9 cellular contexts compared by ENCODE assay signal in genomic region chr3:139533781-139534443, GRCh38. TPM values are rescaled to one million over a fixed set of nuclear protein-coding genes. Genes with fewer than 3 reads are reported as not detected.
A peak's percentile ranks its signal among the peaks of the same experiment; 100 is the strongest.
DNase-seq lines count a peak whose midpoint lies in the region; ATAC-seq and TF ChIP-seq lines count a peak whose summit lies in the region.
"Had no signal": no experiment of that assay in that cellular context is flagged by ENCODE, and none has a peak within 500 bp of the region (broad histone marks: within the 10 kb centered on the region; RNA-seq: fewer than 3 reads in every experiment).

No MANE protein-coding gene starts in this region.

- H3K4me3 ChIP-seq in hepatocyte = no peak overlapping the region
- H3K4me3 ChIP-seq in Karpas-422 (ENCODE audit: low read length) = no peak overlapping the region

- H3K27ac ChIP-seq in hepatocyte (peak overlapping the region; percentile 88), Karpas-422 (ENCODE audit: low read length) (no peak overlapping the region)

- peaks cover 85% of the 10 kb centered on the region for H3K4me1 Mint-ChIP-seq in type B pancreatic cell (ENCODE audit: unreplicated experiment)
- H3K4me1 Mint-ChIP-seq in WTC11 = peaks cover 70% of the 10 kb centered on the region
- peaks cover 4% of the 10 kb centered on the region for H3K4me1 Mint-ChIP-seq in CD14-positive monocyte
- H3K4me1 Mint-ChIP-seq: activated naive CD4-positive, alpha-beta T cell treated with anti-CD3 and anti-CD28 coated beads, Interleukin-2, amount 50 U/mL, for 24 hours had no signal

- no peaks in the 10 kb centered on the region for H3K9me2 ChIP-seq in hepatocyte (replicated peaks; ENCODE audit: insufficient read depth)
- H3K9me2 ChIP-seq in Karpas-422 (replicated peaks; ENCODE audit: insufficient read depth, low read length) = no peaks in the 10 kb centered on the region

- intact Hi-C loops in CD14-positive monocyte (cut with micrococcal nuclease) = no loop called here

- peak overlapping the region; percentile 70 for H3K4me3 Mint-ChIP-seq in type B pancreatic cell
- no peak overlapping the region for H3K4me3 Mint-ChIP-seq in WTC11
- no peak overlapping the region for H3K4me3 Mint-ChIP-seq in CD14-positive monocyte
- H3K4me3 Mint-ChIP-seq: activated naive CD4-positive, alpha-beta T cell treated with anti-CD3 and anti-CD28 coated beads, Interleukin-2, amount 50 U/mL, for 24 hours had no signal

- ATAC-seq in HG03139 (IDR thresholded peaks at IDR 0.05; ENCODE audit: unreplicated experiment) (peak; percentile 17), SK-N-SH treated with all-trans-retinoic acid at 6 μM for 48 hours (peak; percentile 27), WTC11 (no peak)

- no peaks in the 10 kb centered on the region for H3K27me3 ChIP-seq in hepatocyte
- no peaks in the 10 kb centered on the region for H3K27me3 ChIP-seq in Karpas-422 (ENCODE audit: low read length)

- H3K9me3 ChIP-seq in hepatocyte (ENCODE audit: low read depth) (no peaks in the 10 kb centered on the region), Karpas-422 (ENCODE audit: low read length) (no peaks in the 10 kb centered on the region)

- TF ChIP-seq CTCF in hepatocyte (IDR thresholded peaks at IDR 0.05; ENCODE audit: poor library complexity) (no peak), type B pancreatic cell (conservative IDR thresholded peaks at IDR 0.05) (no peak), WTC11 (IDR thresholded peaks at IDR 0.05) (no peak), CD14-positive monocyte (IDR thresholded peaks at IDR 0.05) (no peak)

- DNase-seq in Daoy (ENCODE audit: low read depth) (peak; percentile 89), hepatocyte (ENCODE audit: low spot score) (peak; percentile 30), type B pancreatic cell (ENCODE audit: extremely low spot score, unreplicated experiment) (peak; percentile 80), WTC11 (ENCODE audit: low spot score) (no peak), CD14-positive monocyte (ENCODE audit: low spot score) (no peak), Karpas-422 (no peak)

- H3K27ac Mint-ChIP-seq in type B pancreatic cell = peak overlapping the region; percentile 55
- no peak overlapping the region for H3K27ac Mint-ChIP-seq in WTC11
- H3K27ac Mint-ChIP-seq in CD14-positive monocyte = peak overlapping the region in 1 of 7 donors; percentile 50
- H3K27ac Mint-ChIP-seq: activated naive CD4-positive, alpha-beta T cell treated with anti-CD3 and anti-CD28 coated beads, Interleukin-2, amount 50 U/mL, for 24 hours had no signal

- H3K9me3 Mint-ChIP-seq in type B pancreatic cell (no peaks in the 10 kb centered on the region), WTC11 (no peaks in the 10 kb centered on the region), CD14-positive monocyte (peaks cover 0 to 4% (median 0%) of the 10 kb centered on the region in 7 donors)
- H3K9me3 Mint-ChIP-seq: activated naive CD4-positive, alpha-beta T cell treated with anti-CD3 and anti-CD28 coated beads, Interleukin-2, amount 50 U/mL, for 24 hours had no signal

- H3K9ac ChIP-seq in Karpas-422 (ENCODE audit: low read length) = no peak overlapping the region

- POLR2A ChIA-PET in WTC11 (lab: Charles Lee) = no interaction called here

- H3K36me3 ChIP-seq in hepatocyte (replicated peaks; ENCODE audit: insufficient read depth, low read depth) (no peaks in the 10 kb centered on the region), Karpas-422 (ENCODE audit: insufficient read depth, low read length) (no peaks in the 10 kb centered on the region)

- peaks cover 10% of the 10 kb centered on the region for H3K79me2 ChIP-seq in hepatocyte
- no peaks in the 10 kb centered on the region for H3K79me2 ChIP-seq in Karpas-422 (ENCODE audit: low read length)

- WGBS in hepatocyte (ENCODE audit: low lambda C conversion rate, missing lambda C conversion rate) = 53% methylated on average over 15 of the region's 15 CpGs

- CTCF ChIA-PET in WTC11 (lab: Charles Lee) = interaction anchor here (0.6 to 0.8 kb wide), 2 partner anchors 14 to 106 kb away, joined by 3 to 4 read pairs; no protein-coding TSS in a partner anchor

- H3K4me1 ChIP-seq in hepatocyte (ENCODE audit: insufficient read depth) (peaks cover 53% of the 10 kb centered on the region), Karpas-422 (ENCODE audit: low read length) (no peaks in the 10 kb centered on the region)

- peaks cover 24% of the 10 kb centered on the region for H3K36me3 Mint-ChIP-seq in type B pancreatic cell
- no peaks in the 10 kb centered on the region for H3K36me3 Mint-ChIP-seq in WTC11
- no peaks in the 10 kb centered on the region for H3K36me3 Mint-ChIP-seq in CD14-positive monocyte
- H3K36me3 Mint-ChIP-seq: activated naive CD4-positive, alpha-beta T cell treated with anti-CD3 and anti-CD28 coated beads, Interleukin-2, amount 50 U/mL, for 24 hours had no signal

- H3K27me3 Mint-ChIP-seq in type B pancreatic cell (no peaks in the 10 kb centered on the region), WTC11 (ENCODE audit: low read depth) (peaks cover 17% of the 10 kb centered on the region), CD14-positive monocyte (ENCODE audit: low read depth in 3 of 3) (peaks cover 19 to 28% (median 22%) of the 10 kb centered on the region in 3 donors)

- peak overlapping the region; percentile 66 for H3K4me2 ChIP-seq in hepatocyte
- no peak overlapping the region for H3K4me2 ChIP-seq in Karpas-422 (ENCODE audit: low read depth, low read length, poor library complexity, severe bottlenecking)

- H4K20me1 ChIP-seq in hepatocyte (ENCODE audit: insufficient read depth, poor library complexity, severe bottlenecking) (no peaks in the 10 kb centered on the region), Karpas-422 (ENCODE audit: insufficient read depth, low read depth, low read length) (no peaks in the 10 kb centered on the region)

- H2AFZ ChIP-seq in hepatocyte (no peak overlapping the region), Karpas-422 (ENCODE audit: low read length) (no peak overlapping the region)

TF ChIP-seq in SK-N-SH treated with all-trans-retinoic acid at 6 μM for 48 hours, 23 proteins besides CTCF, POLR2A, EP300 and RAD21 (continues in another document):
- 0 out of 2 replicates have a peak, but pooled peaks have one; percentile 22 for TF ChIP-seq CSDC2 (CRISPR knock-in tag; IDR thresholded peaks at IDR 0.05)
- TF ChIP-seq POU6F1 (CRISPR knock-in tag; IDR thresholded peaks at IDR 0.05; ENCODE audit: borderline replicate concordance, low read depth) = no peak

TF ChIP-seq in WTC11, 78 proteins besides CTCF, POLR2A, EP300 and RAD21 (continues in another document):
- TF ChIP-seq ZNF263 (CRISPR knock-in tag; IDR thresholded peaks at IDR 0.05; ENCODE audit: low read depth) = no peak
- TF ChIP-seq CDX4 (CRISPR knock-in tag; IDR thresholded peaks at IDR 0.05; ENCODE audit: borderline replicate concordance) = no peak
- TF ChIP-seq ZMAT4 (CRISPR knock-in tag; IDR thresholded peaks at IDR 0.05) = no peak
- TF ChIP-seq STAT6 (CRISPR knock-in tag; conservative IDR thresholded peaks at IDR 0.05; ENCODE audit: low read depth) = no peak
- no peak for TF ChIP-seq ZNF232 (CRISPR knock-in tag; IDR thresholded peaks at IDR 0.05)
- no peak for TF ChIP-seq ESRRA (CRISPR knock-in tag; IDR thresholded peaks at IDR 0.05; ENCODE audit: borderline replicate concordance)
- no peak for TF ChIP-seq SMAD3 (CRISPR knock-in tag; IDR thresholded peaks at IDR 0.05; ENCODE audit: borderline replicate concordance)

RNA-seq across cellular contexts. Expression of gene RBP1, which starts 5.6 kb away (rescaled TPM):
- 9.2 and 17.7 TPM in 2 replicates for total RNA-seq in Daoy (2014; rRNA removed; shearing (Covaris generic))
- 35.1 and 42.0 TPM in 2 replicates for total RNA-seq in hepatocyte
- 151 and 179 TPM in 2 replicates for polyA plus RNA-seq in hepatocyte
- 139 and 307 TPM in 2 replicates for total RNA-seq in type B pancreatic cell (ENCODE audit: low replicate concordance)
- 53.3 to 60.3 TPM (median 58.6 TPM) in 3 replicates for total RNA-seq in WTC11 (2021)
- polyA plus RNA-seq in CD14-positive monocyte = not detected
- not detected in 2 replicates for total RNA-seq in Karpas-422 (2014; rRNA removed; shearing (Covaris generic); ENCODE audit: low replicate concordance)

RNA-seq across cellular contexts. Expression of gene RBP2, which starts 57.6 kb away (rescaled TPM):
- not detected in 2 replicates for total RNA-seq in Daoy (2014; rRNA removed; shearing (Covaris generic))
- 285 and 295 TPM in 2 replicates for total RNA-seq in hepatocyte
- polyA plus RNA-seq in hepatocyte = 80.9 and 123 TPM in 2 replicates
- total RNA-seq in type B pancreatic cell (ENCODE audit: low replicate concordance) = 25.3 and 95.9 TPM in 2 replicates
- not detected in 3 replicates for total RNA-seq in WTC11 (2021)
- polyA plus RNA-seq in CD14-positive monocyte = not detected
- not detected in 2 replicates for total RNA-seq in Karpas-422 (2014; rRNA removed; shearing (Covaris generic); ENCODE audit: low replicate concordance)

Comparison
In these comparisons a context has a peak if more than half of its experiments do, and no peak if none do; other contexts are left out.
1. DNase-seq: peak in Daoy (single experiment), hepatocyte (single experiment) and type B pancreatic cell (single experiment); none in WTC11 (single experiment), CD14-positive monocyte (single experiment) and Karpas-422 (single experiment).
2. RNA of gene RBP1, which starts 5.6 kb away (total RNA-seq): 139 to 307 TPM in type B pancreatic cell, 53.3 to 60.3 TPM in WTC11, 35.1 to 42.0 TPM in hepatocyte and 9.2 to 17.7 TPM in Daoy; not detected in Karpas-422; every median in the first group is over 10 times any median in the second.
3. RNA of gene RBP2, which starts 57.6 kb away (total RNA-seq): 285 to 295 TPM in hepatocyte and 25.3 to 95.9 TPM in type B pancreatic cell; not detected in WTC11, not detected in Daoy and not detected in Karpas-422; every median in the first group is over 10 times any median in the second.